In genomic region chr10:62057872-62058271, GRCh38 we compare ENCODE assay signal across 2 cellular contexts.
TF ChIP-seq lines count a peak whose summit lies in the region.

No MANE protein-coding gene starts in this region.

TF ChIP-seq in liver, 16 proteins besides CTCF, POLR2A, EP300 and RAD21 (continued from another document):
- TF ChIP-seq TAF1 (conservative IDR thresholded peaks at IDR 0.05) (no peak), GABPA (IDR thresholded peaks at IDR 0.05 in 1 of 2, conservative IDR thresholded peaks at IDR 0.05 in 1 of 2) (no peak), FOXA1 (IDR thresholded peaks at IDR 0.05) (no peak), REST (IDR thresholded peaks at IDR 0.05) (no peak), RXRA (IDR thresholded peaks at IDR 0.05) (no peak), FOXA2 (IDR thresholded peaks at IDR 0.05) (no peak), JUND (IDR thresholded peaks at IDR 0.05) (no peak), EGR1 (IDR thresholded peaks at IDR 0.05; ENCODE audit: low read depth in 2 of 2) (no peak), HNF4G (IDR thresholded peaks at IDR 0.05) (no peak), NR2F2 (IDR thresholded peaks at IDR 0.05) (no peak), ATF3 (IDR thresholded peaks at IDR 0.05) (no peak)

TF ChIP-seq in HepG2, 621 proteins besides CTCF, POLR2A, EP300 and RAD21 (continued from another document):
- no peak for TF ChIP-seq ZNF513 (CRISPR knock-in tag; conservative IDR thresholded peaks at IDR 0.05)
- no peak for TF ChIP-seq PAXIP1 (CRISPR knock-in tag; conservative IDR thresholded peaks at IDR 0.05)
- TF ChIP-seq ZNF556 (CRISPR knock-in tag; IDR thresholded peaks at IDR 0.05; ENCODE audit: borderline replicate concordance), result no peak
- TF ChIP-seq ZNF251 (CRISPR knock-in tag; IDR thresholded peaks at IDR 0.05), result no peak
- TF ChIP-seq EEA1 (CRISPR knock-in tag; IDR thresholded peaks at IDR 0.05; ENCODE audit: borderline replicate concordance), result no peak
- no peak for TF ChIP-seq RNF219 (CRISPR knock-in tag; IDR thresholded peaks at IDR 0.05)
